In genomic region chr5:150789943-150790611, GRCh38 we compare ENCODE assay signal across 8 cellular contexts.
DNase-seq lines count a peak whose midpoint lies in the region; ATAC-seq and TF ChIP-seq lines count a peak whose summit lies in the region.

No MANE protein-coding gene starts in this region.

- in situ Hi-C loops in GM13976 (cut with MboI; ENCODE audit: low sequenced_read_pairs, unreplicated experiment), result loop anchor here (25.0 kb wide), 1 partner anchor 372 kb away; the partner anchor contains the start of gene ANXA6

- DNase-seq in GM13976 (ENCODE audit: low spot score), result peak; percentile 53
- DNase-seq in NK-92 (lab: John Stamatoyannopoulos, UW; ENCODE audit: unreplicated experiment), result peak; percentile 15
- peak; percentile 71 for DNase-seq in activated T-cell treated with anti-CD3 and anti-CD28 coated beads for 24 hours (ENCODE audit: low read depth)
- peak; percentile 100 for DNase-seq in fibroblast of mammary gland (ENCODE audit: low read depth)
- DNase-seq in retinal pigment epithelial cell (ENCODE audit: low read depth), result peak; percentile 93
- DNase-seq in NCI-H2029 (lab: John Stamatoyannopoulos, UW), result no peak
- no peak for DNase-seq in DMS53 treated with DMSO at 0.1 percent for 48 hours (lab: John Stamatoyannopoulos, UW; ENCODE audit: unreplicated experiment)

- peak overlapping the region; percentile 22 for H3K4me3 ChIP-seq in fibroblast of mammary gland (ENCODE audit: control insufficient read depth, low read depth, low read length)
- no peak overlapping the region for H3K4me3 ChIP-seq in retinal pigment epithelial cell (ENCODE audit: low read length)

- peak; percentile 94 for ATAC-seq in HG02623 (IDR thresholded peaks at IDR 0.05; ENCODE audit: unreplicated experiment)

- TF ChIP-seq CTCF in GM13976 (IDR thresholded peaks at IDR 0.05; ENCODE audit: borderline replicate concordance, control extremely low read depth, extremely low read depth, insufficient read depth, missing control alignments) (no peak), fibroblast of mammary gland (conservative IDR thresholded peaks at IDR 0.05; ENCODE audit: control insufficient read depth, insufficient read depth, low read depth, low read length) (no peak), retinal pigment epithelial cell (conservative IDR thresholded peaks at IDR 0.05; ENCODE audit: low read depth, low read length) (no peak)

Comparison
In these comparisons a context has a peak if more than half of its experiments do, and no peak if none do; other contexts are left out.
1. DNase-seq: peak in GM13976 (single experiment), NK-92 (single experiment), activated T-cell treated with anti-CD3 and anti-CD28 coated beads for 24 hours (single experiment), fibroblast of mammary gland (single experiment) and retinal pigment epithelial cell (single experiment); none in NCI-H2029 (single experiment) and DMS53 treated with DMSO at 0.1 percent for 48 hours (single experiment).